Comparison of ENCODE assay signal across 8 cellular contexts in the genomic region with DNA sequence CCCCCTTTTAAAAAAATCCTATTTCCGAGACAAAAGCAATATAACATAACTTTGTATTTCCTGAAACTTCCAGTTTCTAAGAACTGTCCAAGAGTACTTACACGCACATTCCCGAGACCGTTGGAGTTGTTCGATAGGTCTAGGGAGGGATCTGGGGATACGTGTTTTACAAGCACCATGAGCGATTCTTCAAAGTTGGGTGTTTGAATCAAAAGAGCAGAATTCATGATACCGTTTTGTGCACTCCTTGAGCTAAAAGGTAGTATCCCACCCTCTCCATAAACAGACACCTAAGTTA. TPM values are rescaled to one million over a fixed set of nuclear protein-coding genes. Genes with fewer than 3 reads are reported as not detected.
A peak's percentile ranks its signal among the peaks of the same experiment; 100 is the strongest.
DNase-seq lines count a peak whose midpoint lies in the region; ATAC-seq and TF ChIP-seq lines count a peak whose summit lies in the region.

No MANE protein-coding gene starts in this region.

- peak overlapping the region; percentile 87 for H3K4me3 Mint-ChIP-seq in HFFc6

- in situ Hi-C loops in astrocyte of the spinal cord (cut with HindIII; ENCODE audit: low sequenced_read_pairs), result no loop called here

- H3K27me3 Mint-ChIP-seq in HFFc6 (ENCODE audit: insufficient read depth), result peaks cover 2% of the 10 kb centered on the region; the same call in 1 of the 2 replicates

- peak overlapping the region; percentile 87 for H3K27ac Mint-ChIP-seq in HFFc6

- no peak for TF ChIP-seq CTCF in HFFc6 (IDR thresholded peaks at IDR 0.05)
- TF ChIP-seq CTCF in astrocyte of the spinal cord (IDR thresholded peaks at IDR 0.05; ENCODE audit: low read depth, low read length), result no peak
- no peak for TF ChIP-seq CTCF in lung (IDR thresholded peaks at IDR 0.05; ENCODE audit: control extremely low read depth, extremely low read depth)

- peaks cover 5 to 7% of the 10 kb centered on the region in 2 donors for H3K4me1 ChIP-seq in lung (ENCODE audit: control insufficient read depth in 2 of 2, insufficient read depth in 2 of 2, low read length in 2 of 2)
- H3K4me1 ChIP-seq in aorta (ENCODE audit: control insufficient read depth in 1 of 2, insufficient read depth in 2 of 2, low read length in 2 of 2), result peaks cover 3 to 4% of the 10 kb centered on the region in 2 donors

- no peak for ATAC-seq in lung (ENCODE audit: insufficient read depth, low FRiP score)
- no peak for ATAC-seq in aorta (ENCODE audit: low FRiP score)
- no peak for ATAC-seq in HG02623 (IDR thresholded peaks at IDR 0.05; ENCODE audit: unreplicated experiment)
- no peak for ATAC-seq in HG02973 (IDR thresholded peaks at IDR 0.05; ENCODE audit: unreplicated experiment)

- H3K4me3 ChIP-seq in astrocyte of the spinal cord (ENCODE audit: low read depth, low read length) (peak overlapping the region; percentile 56), lung (no peak overlapping the region), aorta (ENCODE audit: low read length in 2 of 2) (peak overlapping the region; percentile 41 to 49)

- peak overlapping the region; percentile 86 to 89 for H3K27ac ChIP-seq in lung (ENCODE audit: low read depth in 1 of 2, low read length in 1 of 2)
- H3K27ac ChIP-seq in aorta (ENCODE audit: low read depth in 1 of 2, low read length in 2 of 2), result peak overlapping the region in 1 of 2 donors; percentile 32

- H3K4me1 Mint-ChIP-seq in HFFc6 (ENCODE audit: low read depth), result peaks cover 32% of the 10 kb centered on the region

- H3K36me3 Mint-ChIP-seq in HFFc6 (ENCODE audit: low read depth), result peaks cover 14% of the 10 kb centered on the region

- no peaks in the 10 kb centered on the region for H3K27me3 ChIP-seq in lung (ENCODE audit: control insufficient read depth, insufficient read depth)
- H3K27me3 ChIP-seq in aorta (ENCODE audit: control insufficient read depth in 1 of 2, insufficient read depth in 2 of 2, low read length in 1 of 2), result no peaks in the 10 kb centered on the region

- H3K36me3 ChIP-seq in lung (ENCODE audit: control insufficient read depth in 2 of 2, insufficient read depth in 2 of 2, low read length in 2 of 2) (peaks cover 2 to 4% of the 10 kb centered on the region in 2 donors), aorta (ENCODE audit: control insufficient read depth in 1 of 2, insufficient read depth in 2 of 2, low read length in 1 of 2) (no peaks in the 10 kb centered on the region)

- WGBS in lung, 2 donors, result 3 to 5% methylated on average over 8 of the region's 8 CpGs
- WGBS in aorta, 2 donors, result 1 to 2% methylated on average over 8 of the region's 8 CpGs

- DNase-seq in AG08395 (ENCODE audit: low spot score) (peak; percentile 25), HFFc6 (no peak), astrocyte of the spinal cord (ENCODE audit: low read depth, low spot score) (peak; percentile 53), lung (ENCODE audit: low spot score) (no peak), aorta (no peak)
- DNase-seq in activated CD4-positive, alpha-beta T cell treated with anti-CD3 and anti-CD28 coated beads for 4 hours, result no peak

- intact Hi-C loops in aorta (cut with DNase I), result loop anchor here (1.0 to 5.0 kb wide), 2 partner anchors 65 kb away; a partner anchor contains a TSS

- H3K9me3 ChIP-seq in lung (ENCODE audit: control insufficient read depth in 2 of 2, insufficient read depth in 1 of 2, low read length in 1 of 2), result no peaks in the 10 kb centered on the region
- H3K9me3 ChIP-seq in aorta (ENCODE audit: control insufficient read depth, low read length), result no peaks in the 10 kb centered on the region

- no peaks in the 10 kb centered on the region for H3K9me3 Mint-ChIP-seq in HFFc6

RNA-seq across cellular contexts. Expression of a gene that starts 0.7 kb away (rescaled TPM):
- 10 to 100 TPM; 47.6 to 56.4 (median 52.0) TPM for total RNA-seq in HFFc6 (2021; fragmentation: NEBNext Ultra II Directional; extraction: Animal tissue kit (Norgen Biotek cat#: 25700))
- 100 to 1,000 TPM in 1 of 2 donors, 10 to 100 TPM in 1; 73.2 to 132 TPM for total RNA-seq in lung
- 10 to 100 TPM; 12.8 to 35.4 TPM for polyA plus RNA-seq in lung
- total RNA-seq in aorta, result 10 to 100 TPM; 34.4 to 37.9 TPM
- polyA plus RNA-seq in aorta, result 1 to 10 TPM; 4.0 to 7.8 TPM

Comparison
In these comparisons a context has a peak if more than half of its experiments do, and no peak if none do; other contexts are left out.
1. DNase-seq: peak in AG08395 (single experiment) and astrocyte of the spinal cord (single experiment); none in HFFc6 (single experiment), lung (single experiment), aorta (0 of 2) and activated CD4-positive, alpha-beta T cell treated with anti-CD3 and anti-CD28 coated beads for 4 hours (0 of 2).